10 cellular contexts compared by ENCODE assay signal in genomic region chr2:235500761-235501662, GRCh38. TPM values are rescaled to one million over a fixed set of nuclear protein-coding genes. Genes with fewer than 3 reads are reported as not detected.
DNase-seq lines count a peak whose midpoint lies in the region; ATAC-seq and TF ChIP-seq lines count a peak whose summit lies in the region.
"Had no signal": no experiment of that assay in that cellular context is flagged by ENCODE, and none has a peak within 500 bp of the region (broad histone marks: within the 10 kb centered on the region; RNA-seq: fewer than 3 reads in every experiment).

No MANE protein-coding gene starts in this region.

- no peaks in the 10 kb centered on the region for H3K36me3 Mint-ChIP-seq in activated naive CD4-positive, alpha-beta T cell treated with anti-CD3 and anti-CD28 coated beads for 36 hours (ENCODE audit: low read depth)
- H3K36me3 Mint-ChIP-seq in effector memory CD8-positive, alpha-beta T cell (ENCODE audit: insufficient read depth): no peaks in the 10 kb centered on the region
- no peaks in the 10 kb centered on the region for H3K36me3 Mint-ChIP-seq in stimulated activated memory B cell treated with anti-CD40 and anti-IgM and Interleukin-4, amounts not matched to agents 10 μg/mL and 1 μg/mL and 100 μg/mL, for 72 hours
- H3K36me3 Mint-ChIP-seq in naive thymus-derived CD8-positive, alpha-beta T cell: no peaks in the 10 kb centered on the region

- peak; percentile 25 for DNase-seq in activated naive CD4-positive, alpha-beta T cell treated with anti-CD3 and anti-CD28 coated beads for 36 hours
- no peak for DNase-seq in activated naive CD4-positive, alpha-beta T cell treated with Interleukin-2 at 50 U/mL for 16 hours
- DNase-seq in RKO (ENCODE audit: low spot score): peak; percentile 35
- DNase-seq in effector memory CD8-positive, alpha-beta T cell: no peak
- no peak for DNase-seq in smooth muscle cell (lab: John Stamatoyannopoulos, UW; ENCODE audit: unreplicated experiment)
- no peak for DNase-seq in naive thymus-derived CD8-positive, alpha-beta T cell
- DNase-seq in KG1 (lab: John Stamatoyannopoulos, UW): no peak
- DNase-seq: foreskin melanocyte, T1000 had no signal

- H3K27me3 ChIP-seq in smooth muscle cell (ENCODE audit: low read depth): no peaks in the 10 kb centered on the region

- no peak overlapping the region for H3K4me3 Mint-ChIP-seq in activated naive CD4-positive, alpha-beta T cell treated with anti-CD3 and anti-CD28 coated beads for 36 hours
- H3K4me3 Mint-ChIP-seq in effector memory CD8-positive, alpha-beta T cell: peak overlapping the region; percentile 61 to 69
- H3K4me3 Mint-ChIP-seq in stimulated activated memory B cell treated with anti-CD40 and anti-IgM and Interleukin-4, amounts not matched to agents 10 μg/mL and 1 μg/mL and 100 μg/mL, for 72 hours: no peak overlapping the region
- H3K4me3 Mint-ChIP-seq in naive thymus-derived CD8-positive, alpha-beta T cell: peak overlapping the region in 4 of 10 donors; percentile 10 to 77 (median 47)

- peak; percentile 70 for ATAC-seq in effector memory CD8-positive, alpha-beta T cell (replicated peaks)
- no peak for ATAC-seq in stimulated activated memory B cell treated with anti-CD40 and anti-IgM and Interleukin-4, amounts not matched to agents 10 μg/mL and 1 μg/mL and 100 μg/mL, for 72 hours
- ATAC-seq in naive thymus-derived CD8-positive, alpha-beta T cell: no peak

- WGBS in smooth muscle cell (ENCODE audit: low lambda C conversion rate): 51% methylated on average over 18 of the region's 18 CpGs

- peaks cover 72% of the 10 kb centered on the region for H3K79me2 ChIP-seq in smooth muscle cell (ENCODE audit: low read depth)

- H3K27ac Mint-ChIP-seq in activated naive CD4-positive, alpha-beta T cell treated with anti-CD3 and anti-CD28 coated beads for 36 hours: no peak overlapping the region
- H3K27ac Mint-ChIP-seq in effector memory CD8-positive, alpha-beta T cell: no peak overlapping the region
- H3K27ac Mint-ChIP-seq in stimulated activated memory B cell treated with anti-CD40 and anti-IgM and Interleukin-4, amounts not matched to agents 10 μg/mL and 1 μg/mL and 100 μg/mL, for 72 hours: no peak overlapping the region
- peak overlapping the region in 1 of 10 donors; percentile 80 for H3K27ac Mint-ChIP-seq in naive thymus-derived CD8-positive, alpha-beta T cell

- H3K9me3 ChIP-seq in smooth muscle cell (replicated peaks; ENCODE audit: low read depth): no peaks in the 10 kb centered on the region

- H2AFZ ChIP-seq in smooth muscle cell (ENCODE audit: low read depth): no peak overlapping the region

- H3K9ac ChIP-seq in smooth muscle cell (ENCODE audit: low read depth): no peak overlapping the region

- H3K27ac ChIP-seq in smooth muscle cell (ENCODE audit: low read depth): peak overlapping the region; percentile 48

- no peaks in the 10 kb centered on the region for H3K9me3 Mint-ChIP-seq in activated naive CD4-positive, alpha-beta T cell treated with anti-CD3 and anti-CD28 coated beads for 36 hours
- no peaks in the 10 kb centered on the region for H3K9me3 Mint-ChIP-seq in effector memory CD8-positive, alpha-beta T cell
- H3K9me3 Mint-ChIP-seq in stimulated activated memory B cell treated with anti-CD40 and anti-IgM and Interleukin-4, amounts not matched to agents 10 μg/mL and 1 μg/mL and 100 μg/mL, for 72 hours: no peaks in the 10 kb centered on the region
- peaks cover 0 to 3% (median 0%) of the 10 kb centered on the region in 9 donors for H3K9me3 Mint-ChIP-seq in naive thymus-derived CD8-positive, alpha-beta T cell

- H4K20me1 ChIP-seq in smooth muscle cell (ENCODE audit: low read depth): peaks cover 96% of the 10 kb centered on the region

- peak overlapping the region; percentile 19 for H3K4me3 ChIP-seq in smooth muscle cell

- intact Hi-C loops in activated naive CD4-positive, alpha-beta T cell treated with anti-CD3 and anti-CD28 coated beads for 36 hours (cut with micrococcal nuclease): no loop called here

- CTCF ChIA-PET in activated naive CD4-positive, alpha-beta T cell treated with anti-CD3 and anti-CD28 coated beads for 36 hours (lab: Charles Lee): no interaction called here

- H3K4me2 ChIP-seq in smooth muscle cell: peak overlapping the region; percentile 83

- peaks cover 64% of the 10 kb centered on the region for H3K27me3 Mint-ChIP-seq in activated naive CD4-positive, alpha-beta T cell treated with anti-CD3 and anti-CD28 coated beads for 36 hours (ENCODE audit: low read depth)
- H3K27me3 Mint-ChIP-seq in effector memory CD8-positive, alpha-beta T cell: peaks cover 12 to 34% of the 10 kb centered on the region in 2 donors
- peaks cover 44% of the 10 kb centered on the region for H3K27me3 Mint-ChIP-seq in stimulated activated memory B cell treated with anti-CD40 and anti-IgM and Interleukin-4, amounts not matched to agents 10 μg/mL and 1 μg/mL and 100 μg/mL, for 72 hours
- peaks cover 14 to 82% (median 50%) of the 10 kb centered on the region in 5 donors for H3K27me3 Mint-ChIP-seq in naive thymus-derived CD8-positive, alpha-beta T cell

- H3K4me1 ChIP-seq in smooth muscle cell (ENCODE audit: low read depth): peaks cover 50% of the 10 kb centered on the region

- peaks cover 15% of the 10 kb centered on the region for H3K4me1 Mint-ChIP-seq in activated naive CD4-positive, alpha-beta T cell treated with anti-CD3 and anti-CD28 coated beads for 36 hours (ENCODE audit: low read depth)
- peaks cover 19 to 20% of the 10 kb centered on the region in 2 donors for H3K4me1 Mint-ChIP-seq in effector memory CD8-positive, alpha-beta T cell (ENCODE audit: low read depth in 2 of 2)
- H3K4me1 Mint-ChIP-seq in stimulated activated memory B cell treated with anti-CD40 and anti-IgM and Interleukin-4, amounts not matched to agents 10 μg/mL and 1 μg/mL and 100 μg/mL, for 72 hours: no peaks in the 10 kb centered on the region
- peaks cover 3 to 17% (median 13%) of the 10 kb centered on the region in 4 donors for H3K4me1 Mint-ChIP-seq in naive thymus-derived CD8-positive, alpha-beta T cell

- TF ChIP-seq CTCF in smooth muscle cell (IDR thresholded peaks at IDR 0.05; ENCODE audit: borderline replicate concordance, insufficient read depth, poor library complexity, severe bottlenecking): no peak

- POLR2A ChIA-PET in naive thymus-derived CD8-positive, alpha-beta T cell (lab: Charles Lee): no interaction called here

- H3K36me3 ChIP-seq in smooth muscle cell (ENCODE audit: low read depth): no peaks in the 10 kb centered on the region

- H3F3A ChIP-seq in smooth muscle cell (ENCODE audit: low read depth): peaks cover 4% of the 10 kb centered on the region

RNA-seq across cellular contexts. Expression of gene AGAP1, which starts 7.2 kb away (rescaled TPM):
- 1 to 10 TPM in 1 of 2 experiments, under 1 TPM in 1; 0.95 to 1.1 TPM for total RNA-seq in activated naive CD4-positive, alpha-beta T cell treated with anti-CD3 and anti-CD28 coated beads for 36 hours
- 9.8 and 12.5 TPM in 2 replicates for total RNA-seq in smooth muscle cell
- polyA plus RNA-seq in smooth muscle cell: 3.9 TPM in 2 replicates
- total RNA-seq in naive thymus-derived CD8-positive, alpha-beta T cell: under 1 TPM; 0.47 to 0.52 TPM
- polyA plus RNA-seq in naive thymus-derived CD8-positive, alpha-beta T cell: under 1 TPM in 2 of 3 donors, not detected in 1; 0.03 to 0.10 TPM

Comparison
In these comparisons a context has a peak if more than half of its experiments do, and no peak if none do; other contexts are left out.
1. DNase-seq: peak in activated naive CD4-positive, alpha-beta T cell treated with anti-CD3 and anti-CD28 coated beads for 36 hours (single experiment) and RKO (single experiment); none in activated naive CD4-positive, alpha-beta T cell treated with Interleukin-2 at 50 U/mL for 16 hours (single experiment), effector memory CD8-positive, alpha-beta T cell (0 of 3), smooth muscle cell (single experiment), naive thymus-derived CD8-positive, alpha-beta T cell (0 of 10) and KG1 (single experiment).
2. H3K4me3 Mint-ChIP-seq: peak in effector memory CD8-positive, alpha-beta T cell (2 of 2); none in activated naive CD4-positive, alpha-beta T cell treated with anti-CD3 and anti-CD28 coated beads for 36 hours (single experiment) and stimulated activated memory B cell treated with anti-CD40 and anti-IgM and Interleukin-4, amounts not matched to agents 10 μg/mL and 1 μg/mL and 100 μg/mL, for 72 hours (single experiment).